In genomic region chr4:178789279-178789678, GRCh38 we compare ENCODE assay signal across 7 cellular contexts.
"Had no signal": no experiment of that assay in that cellular context is flagged by ENCODE, and none has a peak within 500 bp of the region (broad histone marks: within the 10 kb centered on the region; RNA-seq: fewer than 3 reads in every experiment).

No MANE protein-coding gene starts in this region.

- FAIRE-seq: HepG2, HTR-8/SVneo, K562 had no signal

- H3K4me3 ChIP-seq: K562 had no signal

- ATAC-seq: HepG2, K562 had no signal

- H3K27ac ChIP-seq: HL-60 had no signal

- DNase-seq: IMR-90, KBM-7, KG1 had no signal
